ENCODE assay signal across 8 cellular contexts in the genomic region with DNA sequence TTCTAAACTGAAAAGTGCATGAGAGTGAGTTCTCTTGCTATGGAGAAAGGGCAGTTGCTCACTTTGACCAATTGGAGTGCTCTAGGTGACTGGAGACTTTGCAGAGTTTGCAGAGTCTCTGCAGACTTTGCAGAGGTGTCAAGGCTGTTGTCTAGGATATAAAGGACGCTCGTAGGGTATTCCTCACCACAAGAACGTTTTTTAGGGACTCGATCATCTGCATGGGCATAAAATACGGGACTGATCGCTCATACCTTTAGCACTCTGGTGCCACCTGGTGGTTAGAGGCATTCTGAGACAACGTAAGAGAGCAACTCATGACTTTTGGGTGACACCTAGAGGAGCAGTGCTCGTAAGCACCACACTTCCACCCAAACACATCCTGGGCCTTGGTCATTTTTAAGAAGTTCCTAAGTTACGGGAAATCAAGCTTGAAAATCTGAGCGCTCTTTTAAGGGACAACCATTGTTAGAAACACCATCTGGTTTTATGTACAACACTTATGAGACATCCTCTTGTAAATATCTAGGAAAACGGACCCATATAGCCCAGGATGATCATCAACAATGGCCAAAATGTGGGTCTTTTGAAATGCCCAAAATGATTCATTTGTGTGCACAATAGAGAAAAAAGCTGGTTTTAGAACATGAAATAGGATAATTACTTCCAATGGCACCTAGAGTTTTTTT. TPM values are rescaled to one million over a fixed set of nuclear protein-coding genes. Genes with fewer than 3 reads are reported as not detected.
DNase-seq lines count a peak whose midpoint lies in the region; ATAC-seq and TF ChIP-seq lines count a peak whose summit lies in the region.

No MANE protein-coding gene starts in this region.

- intact Hi-C loops in left colon (cut with DNase I, micrococcal nuclease): loop anchor here (2.0 to 10.0 kb wide), 3 partner anchors 140 to 314 kb away; no protein-coding TSS in a partner anchor

- H3K4me3 ChIP-seq in GM12875 (ENCODE audit: low read depth, low read length): no peak overlapping the region

- peak; percentile 74 for ATAC-seq in HG03342 (IDR thresholded peaks at IDR 0.05; ENCODE audit: unreplicated experiment)
- peak; percentile 98 for ATAC-seq in left colon
- no peak for ATAC-seq in GM19324 (IDR thresholded peaks at IDR 0.05; ENCODE audit: low FRiP score, unreplicated experiment)

- DNase-seq in NCI-H524 (lab: John Stamatoyannopoulos, UW): peak; percentile 83 to 94
- DNase-seq in activated CD4-positive, CD25-positive, alpha-beta regulatory T cell treated with anti-CD3 and anti-CD28 coated beads, Interleukin-2, amount 50 U/mL, for 72 hours: peak; percentile 85
- DNase-seq in cerebellum (ENCODE audit: low spot score): peak; percentile 80
- DNase-seq in left colon: peak; percentile 82 to 97
- DNase-seq in stimulated activated CD4-positive, alpha-beta T cell treated with anti-CD3 and anti-CD28 coated beads, Interleukin-2, amount 100 ng/mL, for 48 hours: peak; percentile 90 to 96

- peak; percentile 88 for TF ChIP-seq CTCF in GM12875 (IDR thresholded peaks at IDR 0.05; ENCODE audit: borderline replicate concordance, insufficient read depth, low read depth, low read length)

RNA-seq across cellular contexts. Expression of gene XCR1, which starts 51.6 kb away (rescaled TPM):
- not detected for total RNA-seq in cerebellum
- total RNA-seq in left colon: under 1 TPM in 1 of 2 donors, not detected in 1; 0.64 TPM
